ENCODE assay signal across 18 cellular contexts in the genomic region with DNA sequence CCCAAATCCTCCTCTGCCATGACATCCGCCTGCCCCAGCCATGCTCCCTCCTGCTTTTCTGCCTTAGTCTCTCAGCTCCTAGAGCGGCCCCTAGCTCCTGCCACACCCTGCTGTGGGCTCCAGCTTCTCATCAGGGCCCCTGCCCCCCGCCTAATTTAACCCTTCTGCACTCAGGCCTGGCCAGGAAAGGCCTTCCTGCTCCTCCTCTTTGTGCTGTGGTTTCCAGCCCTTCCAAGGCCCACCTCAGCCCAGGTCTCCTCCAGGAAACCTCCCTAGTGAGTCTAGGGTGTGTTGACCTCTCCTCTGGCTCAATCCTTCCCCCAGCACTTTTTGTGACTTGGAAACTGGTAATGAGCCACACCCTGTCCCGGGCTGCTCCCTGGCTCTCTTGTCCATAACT. TPM values are rescaled to one million over a fixed set of nuclear protein-coding genes. Genes with fewer than 3 reads are reported as not detected.
DNase-seq lines count a peak whose midpoint lies in the region; ATAC-seq, FAIRE-seq and TF ChIP-seq lines count a peak whose summit lies in the region.
"Had no signal": no experiment of that assay in that cellular context is flagged by ENCODE, and none has a peak within 500 bp of the region (broad histone marks: within the 10 kb centered on the region; RNA-seq: fewer than 3 reads in every experiment).

No MANE protein-coding gene starts in this region.

- WGBS in heart left ventricle, 4 donors: 43 to 63% (median 46%) methylated on average over 4 of the region's 4 CpGs
- no CpG with 5 or more reads among the region's 4 CpGs for WGBS in mesendoderm (ENCODE audit: extremely low coverage, insufficient coverage, low lambda C conversion rate)
- 56% methylated on average over 4 of the region's 4 CpGs for WGBS in small intestine, 3 donors

- intact Hi-C loops in heart left ventricle (cut with DNase I): no loop called here
- intact Hi-C loops in Right ventricle myocardium superior (cut with DNase I): no loop called here
- intact Hi-C loops in activated T-helper 2 cell treated with anti-CD3 and anti-CD28 coated beads, Interferon-gamma antibody, Interleukin-2, Interleukin-4, amounts not matched to agents 10 μg/mL and 5 μg/mL and 100 μg/mL, durations not matched to agents 14 hours and 24 hours and 36 hours (cut with micrococcal nuclease): no loop called here

- H4K8ac ChIP-seq in mesendoderm (ENCODE audit: low read depth, low read length): no peak overlapping the region

- H3K9me3 ChIP-seq in heart left ventricle (no peaks in the 10 kb centered on the region), small intestine (ENCODE audit: control insufficient read depth, low read depth) (no peaks in the 10 kb centered on the region)
- H3K9me3 ChIP-seq: BLaER1 had no signal

- peaks cover 8% of the 10 kb centered on the region for H3K9me3 Mint-ChIP-seq in central memory CD8-positive, alpha-beta T cell
- no peaks in the 10 kb centered on the region for H3K9me3 Mint-ChIP-seq in activated T-helper 2 cell treated with anti-CD3 and anti-CD28 coated beads, Interferon-gamma antibody, Interleukin-2, Interleukin-4, amounts not matched to agents 10 μg/mL and 5 μg/mL and 100 μg/mL, durations not matched to agents 14 hours and 24 hours and 36 hours
- H3K9me3 Mint-ChIP-seq: CD8-positive, alpha-beta T cell had no signal

- peaks cover 0 to 4% (median 0%) of the 10 kb centered on the region in 9 donors for H3K27me3 ChIP-seq in heart left ventricle
- no peaks in the 10 kb centered on the region for H3K27me3 ChIP-seq in mesendoderm (ENCODE audit: insufficient read depth, low read length, poor library complexity)
- no peaks in the 10 kb centered on the region for H3K27me3 ChIP-seq in small intestine (ENCODE audit: control insufficient read depth in 2 of 2, insufficient read depth in 2 of 2, low read length in 2 of 2)
- H3K27me3 ChIP-seq: BLaER1 had no signal

- H3K79me2 ChIP-seq in mesendoderm (ENCODE audit: control insufficient read depth, insufficient read depth, low read length): no peaks in the 10 kb centered on the region

- DNase-seq in heart left ventricle: peak in 4 of 5 donors; percentile 50 to 56 (median 53)
- DNase-seq in Right ventricle myocardium superior: no peak
- DNase-seq in central memory CD8-positive, alpha-beta T cell (ENCODE audit: low spot score in 2 of 2): no peak
- DNase-seq in mesendoderm: no peak
- peak; percentile 9 for DNase-seq in small intestine
- no peak for DNase-seq in activated T-helper 2 cell treated with anti-CD3 and anti-CD28 coated beads, Interferon-gamma antibody, Interleukin-2, Interleukin-4, amounts not matched to agents 10 μg/mL and 5 μg/mL and 100 μg/mL, durations not matched to agents 14 hours and 24 hours and 36 hours (ENCODE audit: low spot score)
- DNase-seq in NCI-H2196 (lab: John Stamatoyannopoulos, UW; ENCODE audit: unreplicated experiment): no peak
- DNase-seq in stimulated activated CD4-positive, alpha-beta T cell treated with anti-CD3 and anti-CD28 coated beads, Interleukin-4, amount 100 ng/mL, for 1 hour: no peak
- DNase-seq: CD8-positive, alpha-beta T cell; DMS79 treated with DMSO at 0.1 percent for 48 hours; HCEC 1CT; KBM-7; NCI-H1417 treated with DMSO at 0.1 percent for 48 hours; NCI-H1930; NCI-H446 treated with DMSO at 0.1 percent for 48 hours had no signal

- no peak overlapping the region for H2AK5ac ChIP-seq in mesendoderm (ENCODE audit: low read length)

- no peak overlapping the region for H3K4me3 ChIP-seq in heart left ventricle
- no peak overlapping the region for H3K4me3 ChIP-seq in mesendoderm (ENCODE audit: low read length)
- no peak overlapping the region for H3K4me3 ChIP-seq in small intestine (ENCODE audit: low read depth in 1 of 2, low read length in 2 of 2)
- H3K4me3 ChIP-seq: BLaER1 had no signal

- no peak overlapping the region for H4K5ac ChIP-seq in mesendoderm (ENCODE audit: low read length)

- peak overlapping the region; percentile 5 for H3K56ac ChIP-seq in mesendoderm (ENCODE audit: low read length)

- H3K4me1 ChIP-seq in heart left ventricle (peaks cover 0 to 20% (median 1%) of the 10 kb centered on the region in 12 donors), mesendoderm (ENCODE audit: control insufficient read depth, low read depth, low read length) (no peaks in the 10 kb centered on the region), small intestine (ENCODE audit: control insufficient read depth in 2 of 2, insufficient read depth in 1 of 2, low read depth in 1 of 2, low read length in 1 of 2) (no peaks in the 10 kb centered on the region)
- H3K4me1 ChIP-seq: BLaER1 had no signal

- no peak overlapping the region for H2BK5ac ChIP-seq in mesendoderm (ENCODE audit: low read length)

- no peaks in the 10 kb centered on the region for H3K79me1 ChIP-seq in mesendoderm (ENCODE audit: low read length)

- H3K36me3 Mint-ChIP-seq in central memory CD8-positive, alpha-beta T cell (ENCODE audit: insufficient read depth): peaks cover 2% of the 10 kb centered on the region
- peaks cover 3% of the 10 kb centered on the region for H3K36me3 Mint-ChIP-seq in activated T-helper 2 cell treated with anti-CD3 and anti-CD28 coated beads, Interferon-gamma antibody, Interleukin-2, Interleukin-4, amounts not matched to agents 10 μg/mL and 5 μg/mL and 100 μg/mL, durations not matched to agents 14 hours and 24 hours and 36 hours (ENCODE audit: low read depth)
- H3K36me3 Mint-ChIP-seq: CD8-positive, alpha-beta T cell had no signal

- FAIRE-seq in small intestine (lab: Jason Lieb, UNC): no peak
- FAIRE-seq: A204.1 had no signal

- TF ChIP-seq POLR2A in heart left ventricle (IDR thresholded peaks at IDR 0.05): no peak

- no peak overlapping the region for H3K23ac ChIP-seq in mesendoderm (ENCODE audit: low read length)

- H3K27ac ChIP-seq in heart left ventricle (peak overlapping the region in 10 of 12 donors; percentile 46 to 83 (median 64)), mesendoderm (ENCODE audit: low read depth, low read length) (no peak overlapping the region), small intestine (ENCODE audit: low read depth in 1 of 2, low read length in 1 of 2) (no peak overlapping the region)
- H3K27ac ChIP-seq: BLaER1 had no signal

- H2BK120ac ChIP-seq in mesendoderm (ENCODE audit: low read depth, low read length): no peak overlapping the region

- H3K36me3 ChIP-seq in heart left ventricle (no peaks in the 10 kb centered on the region), mesendoderm (ENCODE audit: control insufficient read depth, insufficient read depth, low read length) (no peaks in the 10 kb centered on the region), small intestine (ENCODE audit: control insufficient read depth in 2 of 2, insufficient read depth in 2 of 2, low read length in 2 of 2) (no peaks in the 10 kb centered on the region)
- H3K36me3 ChIP-seq: BLaER1 had no signal

- no peak overlapping the region for H3K9ac ChIP-seq in mesendoderm (ENCODE audit: low read length)
- H3K9ac ChIP-seq: BLaER1 had no signal

- peaks cover 11% of the 10 kb centered on the region for H3K4me1 Mint-ChIP-seq in central memory CD8-positive, alpha-beta T cell
- peaks cover 23% of the 10 kb centered on the region for H3K4me1 Mint-ChIP-seq in activated T-helper 2 cell treated with anti-CD3 and anti-CD28 coated beads, Interferon-gamma antibody, Interleukin-2, Interleukin-4, amounts not matched to agents 10 μg/mL and 5 μg/mL and 100 μg/mL, durations not matched to agents 14 hours and 24 hours and 36 hours (ENCODE audit: low read depth)

- no peak overlapping the region for H3K4me2 ChIP-seq in mesendoderm (ENCODE audit: low read length)
- H3K4me2 ChIP-seq: BLaER1 had no signal

- no peak overlapping the region for H3K4ac ChIP-seq in mesendoderm (ENCODE audit: low read depth, low read length)

- ATAC-seq in heart left ventricle (peak; percentile 43 to 84 (median 82)), Right ventricle myocardium superior (ENCODE audit: poor library complexity) (no peak)
- no peak for ATAC-seq in central memory CD8-positive, alpha-beta T cell (replicated peaks; ENCODE audit: extremely low read depth, poor library complexity, severe bottlenecking)
- ATAC-seq: CD8-positive, alpha-beta T cell had no signal

- no peak overlapping the region for H3K18ac ChIP-seq in mesendoderm (ENCODE audit: low read length)

- no peak overlapping the region for H3K4me3 Mint-ChIP-seq in central memory CD8-positive, alpha-beta T cell
- no peak overlapping the region for H3K4me3 Mint-ChIP-seq in activated T-helper 2 cell treated with anti-CD3 and anti-CD28 coated beads, Interferon-gamma antibody, Interleukin-2, Interleukin-4, amounts not matched to agents 10 μg/mL and 5 μg/mL and 100 μg/mL, durations not matched to agents 14 hours and 24 hours and 36 hours (ENCODE audit: low read depth)
- H3K4me3 Mint-ChIP-seq: CD8-positive, alpha-beta T cell had no signal

- H2BK15ac ChIP-seq in mesendoderm (replicated peaks; ENCODE audit: low read depth): no peak overlapping the region

- H3K27ac Mint-ChIP-seq in central memory CD8-positive, alpha-beta T cell (ENCODE audit: low read depth): peak overlapping the region; percentile 57
- H3K27ac Mint-ChIP-seq in activated T-helper 2 cell treated with anti-CD3 and anti-CD28 coated beads, Interferon-gamma antibody, Interleukin-2, Interleukin-4, amounts not matched to agents 10 μg/mL and 5 μg/mL and 100 μg/mL, durations not matched to agents 14 hours and 24 hours and 36 hours: no peak overlapping the region
- H3K27ac Mint-ChIP-seq: CD8-positive, alpha-beta T cell had no signal

- no peak for TF ChIP-seq CTCF in heart left ventricle (IDR thresholded peaks at IDR 0.05)

- H3K27me3 Mint-ChIP-seq in central memory CD8-positive, alpha-beta T cell: peaks cover 9% of the 10 kb centered on the region
- H3K27me3 Mint-ChIP-seq in activated T-helper 2 cell treated with anti-CD3 and anti-CD28 coated beads, Interferon-gamma antibody, Interleukin-2, Interleukin-4, amounts not matched to agents 10 μg/mL and 5 μg/mL and 100 μg/mL, durations not matched to agents 14 hours and 24 hours and 36 hours (ENCODE audit: low read depth): peaks cover 11% of the 10 kb centered on the region

RNA-seq across cellular contexts. Expression of gene PTPN5, which starts 11.3 kb away (rescaled TPM):
- total RNA-seq in heart left ventricle (10 to 100 TPM in 1 of 9 donors, 1 to 10 TPM in 8; 2.3 to 18.5 (median 5.8) TPM), Right ventricle myocardium superior (1.0 TPM)
- polyA plus RNA-seq in heart left ventricle (1 to 10 TPM; 4.7 to 5.4 TPM), small intestine (1 to 10 TPM in 1 of 3 donors, not detected in 2; 1.6 TPM)
- polyA plus RNA-seq in mesendoderm (2013, experiment 1 of 2): 0.48 TPM
- 0.63 TPM for polyA plus RNA-seq in mesendoderm (2013, experiment 2 of 2)
- not detected in 2 replicates for total RNA-seq in activated T-helper 2 cell treated with anti-CD3 and anti-CD28 coated beads, Interferon-gamma antibody, Interleukin-2, Interleukin-4, amounts not matched to agents 10 μg/mL and 5 μg/mL and 100 μg/mL, durations not matched to agents 14 hours and 24 hours and 36 hours
- total RNA-seq: CD8-positive, alpha-beta T cell; G401 had no signal

RNA-seq across cellular contexts. Expression of gene IGSF22, which starts 54.3 kb away (rescaled TPM):
- total RNA-seq in heart left ventricle: 1 to 10 TPM in 3 of 9 donors, under 1 TPM in 6; 0.32 to 1.2 (median 0.82) TPM
- under 1 TPM; 0.24 to 0.50 TPM for polyA plus RNA-seq in heart left ventricle
- total RNA-seq in Right ventricle myocardium superior: 0.86 TPM
- polyA plus RNA-seq in mesendoderm (2013, experiment 1 of 2): 0.07 TPM
- polyA plus RNA-seq in mesendoderm (2013, experiment 2 of 2): 0.07 TPM
- under 1 TPM; 0.27 to 0.89 (median 0.49) TPM for polyA plus RNA-seq in small intestine
- total RNA-seq in activated T-helper 2 cell treated with anti-CD3 and anti-CD28 coated beads, Interferon-gamma antibody, Interleukin-2, Interleukin-4, amounts not matched to agents 10 μg/mL and 5 μg/mL and 100 μg/mL, durations not matched to agents 14 hours and 24 hours and 36 hours: 0.05 and 0.16 TPM in 2 replicates
- total RNA-seq: G401 had no signal

Comparison
In these comparisons a context has a peak if more than half of its experiments do, and no peak if none do; other contexts are left out.
1. ATAC-seq: peak in heart left ventricle (4 of 4); none in Right ventricle myocardium superior (single experiment) and central memory CD8-positive, alpha-beta T cell (single experiment).
2. DNase-seq: peak in heart left ventricle (4 of 5) and small intestine (single experiment); none in Right ventricle myocardium superior (single experiment), central memory CD8-positive, alpha-beta T cell (0 of 2), mesendoderm (single experiment), activated T-helper 2 cell treated with anti-CD3 and anti-CD28 coated beads, Interferon-gamma antibody, Interleukin-2, Interleukin-4, amounts not matched to agents 10 μg/mL and 5 μg/mL and 100 μg/mL, durations not matched to agents 14 hours and 24 hours and 36 hours (single experiment), NCI-H2196 (single experiment) and stimulated activated CD4-positive, alpha-beta T cell treated with anti-CD3 and anti-CD28 coated beads, Interleukin-4, amount 100 ng/mL, for 1 hour (single experiment).
3. H3K27ac ChIP-seq: peak in heart left ventricle (10 of 12); none in mesendoderm (single experiment) and small intestine (0 of 2).